In genomic region chr12:15629108-15629507, GRCh38 we compare ENCODE assay signal across 9 cellular contexts.
DNase-seq lines count a peak whose midpoint lies in the region; ATAC-seq and TF ChIP-seq lines count a peak whose summit lies in the region.
"Had no signal": no experiment of that assay in that cellular context is flagged by ENCODE, and none has a peak within 500 bp of the region (broad histone marks: within the 10 kb centered on the region; RNA-seq: fewer than 3 reads in every experiment).

No MANE protein-coding gene starts in this region.

- no peaks in the 10 kb centered on the region for H3K36me3 Mint-ChIP-seq in naive thymus-derived CD8-positive, alpha-beta T cell
- H3K36me3 Mint-ChIP-seq: activated naive CD8-positive, alpha-beta T cell treated with anti-CD3 and anti-CD28 coated beads, Interleukin-2, amount 10 ng/mL, durations not matched to agents 7 days and 5 days had no signal

- H3K4me1 ChIP-seq in BLaER1 (peaks cover 19% of the 10 kb centered on the region), body of pancreas (peaks cover 5% of the 10 kb centered on the region), upper lobe of right lung (peaks cover 16% of the 10 kb centered on the region)

- H3K27me3 Mint-ChIP-seq in naive thymus-derived CD8-positive, alpha-beta T cell = peaks cover 0 to 11% (median 0%) of the 10 kb centered on the region in 5 donors

- DNase-seq in body of pancreas (peak; percentile 19 to 72 (median 39)), left kidney (ENCODE audit: low read depth, low spot score) (peak; percentile 22), upper lobe of right lung (no peak)
- no peak for DNase-seq in naive thymus-derived CD8-positive, alpha-beta T cell
- no peak for DNase-seq in activated CD8-positive, alpha-beta memory T cell treated with anti-CD3 and anti-CD28 coated beads, Interleukin-2, amount 50 U/mL, for 4 hours
- DNase-seq: activated naive CD8-positive, alpha-beta T cell treated with anti-CD3 and anti-CD28 coated beads, Interleukin-2, amount 10 ng/mL, durations not matched to agents 7 days and 5 days had no signal

- H4K20me1 ChIP-seq in BLaER1 = no peaks in the 10 kb centered on the region

- H3K4me3 ChIP-seq in BLaER1 (no peak overlapping the region), body of pancreas (no peak overlapping the region), upper lobe of right lung (no peak overlapping the region)

- TF ChIP-seq POLR2A in body of pancreas (IDR thresholded peaks at IDR 0.05) = no peak

- ATAC-seq in HG02981 (IDR thresholded peaks at IDR 0.05; ENCODE audit: unreplicated experiment) (peak; percentile 65), body of pancreas (peak; percentile 93), upper lobe of right lung (peak; percentile 93)
- no peak for ATAC-seq in naive thymus-derived CD8-positive, alpha-beta T cell
- ATAC-seq in activated CD4-positive, CD25-positive, alpha-beta regulatory T cell treated with anti-CD3 and anti-CD28 coated beads, Interleukin-2, amount 50 U/mL, for 24 hours = no peak

- no peaks in the 10 kb centered on the region for H3K36me3 ChIP-seq in BLaER1
- peaks cover 0 to under 1% of the 10 kb centered on the region in 2 donors for H3K36me3 ChIP-seq in body of pancreas (replicated peaks in 1 of 2; ENCODE audit: insufficient read depth in 1 of 2, low read depth in 2 of 2)
- peaks cover 9% of the 10 kb centered on the region for H3K36me3 ChIP-seq in upper lobe of right lung

- H3K9me3 Mint-ChIP-seq in naive thymus-derived CD8-positive, alpha-beta T cell = no peaks in the 10 kb centered on the region
- H3K9me3 Mint-ChIP-seq: activated naive CD8-positive, alpha-beta T cell treated with anti-CD3 and anti-CD28 coated beads, Interleukin-2, amount 10 ng/mL, durations not matched to agents 7 days and 5 days had no signal

- H3K27ac ChIP-seq in BLaER1 = no peak overlapping the region
- H3K27ac ChIP-seq in body of pancreas = peak overlapping the region in 3 of 4 donors; percentile 58 to 76 (median 61)
- H3K27ac ChIP-seq in upper lobe of right lung = peak overlapping the region; percentile 72

- H3K27me3 ChIP-seq in BLaER1 (no peaks in the 10 kb centered on the region), body of pancreas (no peaks in the 10 kb centered on the region), upper lobe of right lung (no peaks in the 10 kb centered on the region)

- H3K4me1 Mint-ChIP-seq in naive thymus-derived CD8-positive, alpha-beta T cell = no peaks in the 10 kb centered on the region
- H3K4me1 Mint-ChIP-seq: activated naive CD8-positive, alpha-beta T cell treated with anti-CD3 and anti-CD28 coated beads, Interleukin-2, amount 10 ng/mL, durations not matched to agents 7 days and 5 days had no signal

- no peaks in the 10 kb centered on the region for H3K9me3 ChIP-seq in BLaER1
- no peaks in the 10 kb centered on the region for H3K9me3 ChIP-seq in body of pancreas
- H3K9me3 ChIP-seq in upper lobe of right lung = no peaks in the 10 kb centered on the region

- H3K4me2 ChIP-seq in BLaER1 = peak overlapping the region; percentile 32; the same call in 1 of the 2 replicates

- H3K27ac Mint-ChIP-seq in naive thymus-derived CD8-positive, alpha-beta T cell = no peak overlapping the region
- H3K27ac Mint-ChIP-seq: activated naive CD8-positive, alpha-beta T cell treated with anti-CD3 and anti-CD28 coated beads, Interleukin-2, amount 10 ng/mL, durations not matched to agents 7 days and 5 days had no signal

- intact Hi-C loops in body of pancreas (cut with DNase I) = no loop called here
- intact Hi-C loops in upper lobe of right lung (cut with DNase I) = no loop called here

- no peak for TF ChIP-seq CTCF in body of pancreas (IDR thresholded peaks at IDR 0.05)
- TF ChIP-seq CTCF in upper lobe of right lung (IDR thresholded peaks at IDR 0.05) = no peak

- H3K9ac ChIP-seq in BLaER1 = no peak overlapping the region

- H3K4me3 Mint-ChIP-seq in naive thymus-derived CD8-positive, alpha-beta T cell = no peak overlapping the region
- H3K4me3 Mint-ChIP-seq: activated naive CD8-positive, alpha-beta T cell treated with anti-CD3 and anti-CD28 coated beads, Interleukin-2, amount 10 ng/mL, durations not matched to agents 7 days and 5 days had no signal

- POLR2A ChIA-PET in naive thymus-derived CD8-positive, alpha-beta T cell (lab: Charles Lee) = no interaction called here

- 28 to 47% methylated on average over 5 of the region's 5 CpGs for WGBS in body of pancreas, 2 donors

Comparison
In these comparisons a context has a peak if more than half of its experiments do, and no peak if none do; other contexts are left out.
1. ATAC-seq: peak in HG02981 (single experiment), body of pancreas (single experiment) and upper lobe of right lung (single experiment); none in naive thymus-derived CD8-positive, alpha-beta T cell (0 of 2) and activated CD4-positive, CD25-positive, alpha-beta regulatory T cell treated with anti-CD3 and anti-CD28 coated beads, Interleukin-2, amount 50 U/mL, for 24 hours (0 of 2).
2. DNase-seq: peak in body of pancreas (4 of 4) and left kidney (single experiment); none in upper lobe of right lung (single experiment), naive thymus-derived CD8-positive, alpha-beta T cell (0 of 10) and activated CD8-positive, alpha-beta memory T cell treated with anti-CD3 and anti-CD28 coated beads, Interleukin-2, amount 50 U/mL, for 4 hours (single experiment).